Comparison of ENCODE assay signal across 31 cellular contexts in genomic region chr4:151583188-151583587, GRCh38.
"Had no signal": no experiment of that assay in that cellular context is flagged by ENCODE, and none has a peak within 500 bp of the region (broad histone marks: within the 10 kb centered on the region; RNA-seq: fewer than 3 reads in every experiment).

No MANE protein-coding gene starts in this region.

- DNase-seq: activated CD4-positive, alpha-beta memory T cell treated with anti-CD3 and anti-CD28 coated beads, Interleukin-2, amount 10 ng/mL, durations not matched to agents 7 days and 5 days; activated CD4-positive, alpha-beta T cell treated with anti-CD3 and anti-CD28 coated beads for 1 hour; activated CD4-positive, alpha-beta T cell treated with anti-CD3 and anti-CD28 coated beads for 4 hours; activated CD4-positive, alpha-beta T cell treated with anti-CD3 and anti-CD28 coated beads, Interleukin-2, amount 10 ng/mL, durations not matched to agents 7 days and 5 days; activated CD4-positive, alpha-beta T cell treated with anti-CD3 and anti-CD28 coated beads, Interleukin-2, amount 50 U/mL, for 4 hours; activated CD8-positive, alpha-beta memory T cell treated with anti-CD3 and anti-CD28 coated beads, Interleukin-2, amount 50 U/mL, for 48 hours; activated gamma-delta T cell; activated naive CD4-positive, alpha-beta T cell; activated naive CD4-positive, alpha-beta T cell treated with anti-CD3 and anti-CD28 coated beads, Interleukin-2, amount 50 U/mL, for 16 hours; activated T-cell treated with anti-CD3 and anti-CD28 coated beads for 4 hours; activated T-cell treated with anti-CD3 and anti-CD28 coated beads, Interleukin-2, amount 50 U/mL, for 24 hours; activated T-cell treated with anti-CD3 and anti-CD28 coated beads, Interleukin-2, amount 50 U/mL, for 72 hours; amniotic stem cell; anterior cingulate cortex; brain microvascular endothelial cell; cortex of kidney; dermis blood vessel endothelial cell; effector CD4-positive, alpha-beta T cell; effector memory CD8-positive, alpha-beta T cell; erythroblast; foreskin melanocyte; head of caudate nucleus; T-helper 2 cell had no signal

- H3K4me3 Mint-ChIP-seq: activated CD4-positive, alpha-beta memory T cell treated with anti-CD3 and anti-CD28 coated beads, Interleukin-2, amount 10 ng/mL, durations not matched to agents 7 days and 5 days; activated CD4-positive, alpha-beta T cell treated with anti-CD3 and anti-CD28 coated beads, Interleukin-2, amount 10 ng/mL, durations not matched to agents 7 days and 5 days; activated naive CD8-positive, alpha-beta T cell; activated T-cell treated with anti-CD3 and anti-CD28 coated beads, Interleukin-2, amount 50 U/mL, for 24 hours; activated T-cell treated with anti-CD3 and anti-CD28 coated beads, Interleukin-2, amount 50 U/mL, for 72 hours; central memory CD8-positive, alpha-beta T cell; effector memory CD8-positive, alpha-beta T cell; WTC11 had no signal

- H3K4me1 Mint-ChIP-seq: activated CD4-positive, alpha-beta memory T cell treated with anti-CD3 and anti-CD28 coated beads, Interleukin-2, amount 10 ng/mL, durations not matched to agents 7 days and 5 days; activated CD4-positive, alpha-beta T cell treated with anti-CD3 and anti-CD28 coated beads, Interleukin-2, amount 10 ng/mL, durations not matched to agents 7 days and 5 days; central memory CD8-positive, alpha-beta T cell had no signal

- H3K36me3 Mint-ChIP-seq: activated naive CD8-positive, alpha-beta T cell had no signal

- ATAC-seq: activated T-cell treated with anti-CD3 and anti-CD28 coated beads, Interleukin-2, amount 50 U/mL, for 72 hours; effector memory CD8-positive, alpha-beta T cell; gastroesophageal sphincter; WTC11 had no signal

- H3K27me3 ChIP-seq: brain microvascular endothelial cell, esophagus muscularis mucosa, gastroesophageal sphincter had no signal

- H3K4me3 ChIP-seq: esophagus muscularis mucosa, gastroesophageal sphincter had no signal

- H3K27ac Mint-ChIP-seq: activated CD4-positive, alpha-beta memory T cell treated with anti-CD3 and anti-CD28 coated beads, Interleukin-2, amount 10 ng/mL, durations not matched to agents 7 days and 5 days; activated CD4-positive, alpha-beta T cell treated with anti-CD3 and anti-CD28 coated beads, Interleukin-2, amount 10 ng/mL, durations not matched to agents 7 days and 5 days; activated naive CD8-positive, alpha-beta T cell; activated T-cell treated with anti-CD3 and anti-CD28 coated beads, Interleukin-2, amount 50 U/mL, for 24 hours; activated T-cell treated with anti-CD3 and anti-CD28 coated beads, Interleukin-2, amount 50 U/mL, for 72 hours; effector memory CD8-positive, alpha-beta T cell; WTC11 had no signal

- H3K9me3 ChIP-seq: esophagus muscularis mucosa, gastroesophageal sphincter had no signal

- H3K36me3 ChIP-seq: brain microvascular endothelial cell, esophagus muscularis mucosa, gastroesophageal sphincter had no signal

- FAIRE-seq: astrocyte, bronchial epithelial cell, colon had no signal

- H3K27ac ChIP-seq: brain microvascular endothelial cell, esophagus muscularis mucosa, gastroesophageal sphincter had no signal

- H3K9me3 Mint-ChIP-seq: activated CD4-positive, alpha-beta memory T cell treated with anti-CD3 and anti-CD28 coated beads, Interleukin-2, amount 10 ng/mL, durations not matched to agents 7 days and 5 days; activated CD4-positive, alpha-beta T cell treated with anti-CD3 and anti-CD28 coated beads, Interleukin-2, amount 10 ng/mL, durations not matched to agents 7 days and 5 days; activated T-cell treated with anti-CD3 and anti-CD28 coated beads, Interleukin-2, amount 50 U/mL, for 24 hours; activated T-cell treated with anti-CD3 and anti-CD28 coated beads, Interleukin-2, amount 50 U/mL, for 72 hours; central memory CD8-positive, alpha-beta T cell; effector memory CD8-positive, alpha-beta T cell; WTC11 had no signal

- H3K4me1 ChIP-seq: esophagus muscularis mucosa, gastroesophageal sphincter had no signal
